Comparison of ENCODE assay signal across 19 cellular contexts in genomic region chr10:107071301-107071700, GRCh38.
DNase-seq lines count a peak whose midpoint lies in the region; ATAC-seq, FAIRE-seq and TF ChIP-seq lines count a peak whose summit lies in the region.
"Had no signal": no experiment of that assay in that cellular context is flagged by ENCODE, and none has a peak within 500 bp of the region (broad histone marks: within the 10 kb centered on the region; RNA-seq: fewer than 3 reads in every experiment).

No MANE protein-coding gene starts in this region.

- no peak overlapping the region for H3K9ac ChIP-seq in GM12878 (ENCODE audit: control insufficient read depth, insufficient read depth, low read length)

- H4K20me1 ChIP-seq in GM12878 (ENCODE audit: control insufficient read depth, insufficient read depth): no peaks in the 10 kb centered on the region

- CTCF ChIA-PET in GM12878 (lab: Yijun Ruan, JAX): interaction anchor here (1.6 kb wide), 1 partner anchor 9 kb away, joined by 4 read pairs; no protein-coding TSS in a partner anchor

- SMC1A ChIA-PET in GM12878 (lab: Charles Lee; ENCODE audit: uncharacterized antibody, unreplicated experiment): interaction anchor here (1.1 kb wide), 1 partner anchor 9 kb away, joined by 3 read pairs; no protein-coding TSS in a partner anchor

- BruUV-seq in GM12878 (replicated peaks; lab: Mats Ljungman, UMichigan): no TSS peak

- no peak overlapping the region for H3K27ac ChIP-seq in GM12878 (ENCODE audit: control insufficient read depth, insufficient read depth)
- H3K27ac ChIP-seq: A549, C4-2B had no signal

- H3K4me2 ChIP-seq in GM12878 (ENCODE audit: control insufficient read depth, insufficient read depth): no peak overlapping the region
- H3K4me2 ChIP-seq: A549 had no signal

- H3K4me3 ChIP-seq in GM12878: no peak overlapping the region
- H3K4me3 ChIP-seq: A549, HAP-1 had no signal

- H3K4me1 ChIP-seq in GM12878 (ENCODE audit: control insufficient read depth, insufficient read depth, low read length): no peaks in the 10 kb centered on the region
- H3K4me1 ChIP-seq: A549, Caco-2, HAP-1 had no signal

- no peak for TF ChIP-seq EP300 in GM12878 (IDR thresholded peaks at IDR 0.05; ENCODE audit: borderline replicate concordance in 1 of 2, control insufficient read depth in 1 of 2, low read depth in 2 of 2, low read length in 2 of 2)

- no peak for TF ChIP-seq CTCF in GM12878 (IDR thresholded peaks at IDR 0.05 in 2 of 3, conservative IDR thresholded peaks at IDR 0.05 in 1 of 3; ENCODE audit: control insufficient read depth in 2 of 3, extremely low read depth in 1 of 3, insufficient read depth in 1 of 3, low read depth in 3 of 3, low read length in 3 of 3)

- no peak for FAIRE-seq in GM12878 (lab: Jason Lieb, UNC)
- FAIRE-seq: A549, D721Med, GM12891, GM19239 had no signal

- ATAC-seq in GM18867 (IDR thresholded peaks at IDR 0.05; ENCODE audit: unreplicated experiment) (peak; percentile 48), GM12878 (peak; percentile 82), HG02642 (IDR thresholded peaks at IDR 0.05; ENCODE audit: poor library complexity, unreplicated experiment) (no peak), GM18907 (IDR thresholded peaks at IDR 0.05; ENCODE audit: unreplicated experiment) (no peak)
- ATAC-seq: A549 had no signal

- RAD21 ChIA-PET in GM12878 (lab: Charles Lee; ENCODE audit: unreplicated experiment): no interaction called here

- no peaks in the 10 kb centered on the region for H3K9me3 ChIP-seq in GM12878 (replicated peaks; ENCODE audit: control insufficient read depth, insufficient read depth, low read length)
- H3K9me3 ChIP-seq: A549, Caco-2, HAP-1 had no signal

- H3K36me3 ChIP-seq in GM12878 (ENCODE audit: control insufficient read depth in 2 of 2, insufficient read depth in 2 of 2, low read length in 1 of 2): no peaks in the 10 kb centered on the region
- H3K36me3 ChIP-seq: HAP-1 had no signal

- no peaks in the 10 kb centered on the region for H3K79me2 ChIP-seq in GM12878 (ENCODE audit: control insufficient read depth, insufficient read depth, low read length)

- DNase-seq in GM12878 (ENCODE audit: low read depth, low spot score) (no peak), head of caudate nucleus (peak in 27 of 42 donors; percentile 2 to 74 (median 33)), HK-2 (ENCODE audit: unreplicated experiment) (no peak)
- DNase-seq in stimulated activated CD4-positive, alpha-beta T cell treated with anti-CD3 and anti-CD28 coated beads, Interleukin-1b, Interleukin-23, amount 100 ng/mL, for 48 hours: no peak
- DNase-seq: AML-193; Caco-2; CD4-positive, alpha-beta T cell; DMS153; DMS79; GDM1 had no signal

- no peak for TF ChIP-seq RAD21 in GM12878 (IDR thresholded peaks at IDR 0.05; ENCODE audit: insufficient read depth, low read depth, low read length)

- POLR2A ChIA-PET in GM12878 (lab: Charles Lee): no interaction called here

- in situ Hi-C loops in GM12878 (cut with MboI): no loop called here

- no peak for TF ChIP-seq POLR2A in GM12878 (IDR thresholded peaks at IDR 0.05; ENCODE audit: low read depth, low read length)

- intact Hi-C loops in GM12878 (cut with micrococcal nuclease; ENCODE audit: unreplicated experiment) (no loop called here), head of caudate nucleus (cut with DNase I) (no loop called here)

- 24% methylated on average over 4 of the region's 4 CpGs for WGBS in GM12878 (ENCODE audit: insufficient coverage, insufficient replicate concordance, low lambda C conversion rate, missing lambda C conversion rate)

- no peak overlapping the region for H2AFZ ChIP-seq in GM12878 (ENCODE audit: control insufficient read depth, low read depth, low read length)

- no peaks in the 10 kb centered on the region for H3K27me3 ChIP-seq in GM12878 (replicated peaks in 1 of 2; ENCODE audit: control insufficient read depth in 2 of 2, insufficient read depth in 2 of 2, low read length in 1 of 2)

TF ChIP-seq in GM12878, 131 proteins besides CTCF, POLR2A, EP300 and RAD21:
- no peak for TF ChIP-seq RUNX3 (IDR thresholded peaks at IDR 0.05; ENCODE audit: low read length)
- TF ChIP-seq PML (IDR thresholded peaks at IDR 0.05; ENCODE audit: low read length): no peak
- TF ChIP-seq SPI1 (IDR thresholded peaks at IDR 0.05; ENCODE audit: borderline replicate concordance, insufficient read depth, low read depth, low read length): no peak
- no peak for TF ChIP-seq SREBF2 (IDR thresholded peaks at IDR 0.05; ENCODE audit: low read length)
- TF ChIP-seq HDAC2 (IDR thresholded peaks at IDR 0.05): no peak
- no peak for TF ChIP-seq FOS (IDR thresholded peaks at IDR 0.05; ENCODE audit: borderline replicate concordance, extremely low read depth, insufficient read length)
- no peak for TF ChIP-seq CHD2 (IDR thresholded peaks at IDR 0.05; ENCODE audit: borderline replicate concordance, low read depth, low read length)
- TF ChIP-seq MYC (IDR thresholded peaks at IDR 0.05; ENCODE audit: insufficient read depth, insufficient read length, insufficient replicate concordance, low read length, severe bottlenecking): no peak

Comparison
In these comparisons a context has a peak if more than half of its experiments do, and no peak if none do; other contexts are left out.
1. ATAC-seq: peak in GM18867 (single experiment) and GM12878 (single experiment); none in HG02642 (single experiment) and GM18907 (single experiment).
2. DNase-seq: peak in head of caudate nucleus (27 of 42); none in GM12878 (single experiment), stimulated activated CD4-positive, alpha-beta T cell treated with anti-CD3 and anti-CD28 coated beads, Interleukin-1b, Interleukin-23, amount 100 ng/mL, for 48 hours (single experiment) and HK-2 (single experiment).